In the genomic region with DNA sequence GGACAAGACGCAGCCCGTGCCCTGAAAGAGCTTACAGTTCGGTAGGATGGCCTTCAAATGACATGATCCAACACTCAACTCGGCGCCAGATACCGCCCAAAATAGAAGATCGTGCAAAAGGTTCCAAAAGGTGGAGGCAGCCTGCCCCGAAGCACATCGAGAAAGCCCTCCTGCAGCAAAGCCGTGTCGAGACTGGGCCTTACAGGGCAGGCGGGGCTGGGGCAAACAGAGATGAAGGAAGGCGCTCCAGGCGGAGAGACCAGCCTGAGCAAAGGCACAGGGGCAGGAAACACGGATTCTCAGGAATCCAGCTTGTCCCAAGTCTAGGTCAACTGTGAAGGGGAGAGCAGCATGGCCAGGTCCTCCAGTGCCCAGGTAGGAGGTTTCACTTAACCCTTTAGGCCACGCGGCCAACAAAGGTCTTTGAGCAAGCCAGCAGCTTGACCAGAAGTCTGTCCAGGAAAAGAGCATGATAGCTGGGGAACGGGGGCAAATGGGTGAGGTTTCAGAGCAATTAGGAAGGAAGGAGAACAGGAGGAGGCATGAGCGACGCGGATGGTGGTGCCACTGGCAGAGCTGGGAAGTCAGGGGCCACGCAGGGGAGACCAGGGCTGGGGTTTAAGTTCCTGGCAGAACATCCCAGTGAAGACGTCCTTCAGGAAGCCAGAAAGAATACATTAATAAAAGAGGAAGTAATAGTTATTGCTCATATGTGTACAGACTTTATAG, we compare ENCODE assay signal across 8 cellular contexts. TPM values are rescaled to one million over a fixed set of nuclear protein-coding genes. Genes with fewer than 3 reads are reported as not detected.
DNase-seq lines count a peak whose midpoint lies in the region; ATAC-seq and TF ChIP-seq lines count a peak whose summit lies in the region.

No MANE protein-coding gene starts in this region.

- no peaks in the 10 kb centered on the region for H3K36me3 ChIP-seq in CD4-positive, CD25-positive, alpha-beta regulatory T cell (ENCODE audit: control insufficient read depth, insufficient read depth, low read length)
- H3K36me3 ChIP-seq in muscle layer of colon (ENCODE audit: insufficient read depth, low read length) = no peaks in the 10 kb centered on the region
- no peaks in the 10 kb centered on the region for H3K36me3 ChIP-seq in MG63

- DNase-seq in CD4-positive, CD25-positive, alpha-beta regulatory T cell = no peak
- DNase-seq in HL-60 (ENCODE audit: low read depth in 1 of 2, low spot score in 1 of 2) (no peak), left colon (no peak), MG63 (no peak)
- DNase-seq in activated naive CD8-positive, alpha-beta T cell treated with anti-CD3 and anti-CD28 coated beads, Interleukin-2, amount 50 U/mL, for 24 hours = no peak

- H3K4me3 Mint-ChIP-seq in CD4-positive, CD25-positive, alpha-beta regulatory T cell = peak overlapping the region; percentile 88 to 95 (median 94)
- peak overlapping the region; percentile 82 for H3K4me3 Mint-ChIP-seq in activated naive CD8-positive, alpha-beta T cell treated with anti-CD3 and anti-CD28 coated beads, Interleukin-2, amount 50 U/mL, for 24 hours

- no peak for ATAC-seq in CD4-positive, CD25-positive, alpha-beta regulatory T cell (ENCODE audit: low read depth in 2 of 2)
- no peak for ATAC-seq in activated naive CD8-positive, alpha-beta T cell treated with anti-CD3 and anti-CD28 coated beads, Interleukin-2, amount 50 U/mL, for 24 hours
- ATAC-seq in left colon (no peak), GM18858 (IDR thresholded peaks at IDR 0.05; ENCODE audit: unreplicated experiment) (no peak), HG03442 (IDR thresholded peaks at IDR 0.05; ENCODE audit: unreplicated experiment) (no peak)

- H3K36me3 Mint-ChIP-seq in CD4-positive, CD25-positive, alpha-beta regulatory T cell = no peaks in the 10 kb centered on the region
- H3K36me3 Mint-ChIP-seq in activated naive CD8-positive, alpha-beta T cell treated with anti-CD3 and anti-CD28 coated beads, Interleukin-2, amount 50 U/mL, for 24 hours (ENCODE audit: low read depth) = no peaks in the 10 kb centered on the region

- intact Hi-C loops in left colon (cut with DNase I, micrococcal nuclease) = loop anchor here in 1 of 2 donors (5.0 to 10.0 kb wide), 3 partner anchors 763 to 1043 kb away; no protein-coding TSS in a partner anchor

- H3K9me3 ChIP-seq in CD4-positive, CD25-positive, alpha-beta regulatory T cell (ENCODE audit: control insufficient read depth in 2 of 2, low read length in 2 of 2) = no peaks in the 10 kb centered on the region
- H3K9me3 ChIP-seq in muscle layer of colon (ENCODE audit: low read length) (no peaks in the 10 kb centered on the region), MG63 (no peaks in the 10 kb centered on the region)

- peak overlapping the region in 2 of 3 donors; percentile 98 to 100 for H3K27ac Mint-ChIP-seq in CD4-positive, CD25-positive, alpha-beta regulatory T cell
- no peak overlapping the region for H3K27ac Mint-ChIP-seq in activated naive CD8-positive, alpha-beta T cell treated with anti-CD3 and anti-CD28 coated beads, Interleukin-2, amount 50 U/mL, for 24 hours

- H3K4me3 ChIP-seq in CD4-positive, CD25-positive, alpha-beta regulatory T cell (ENCODE audit: low read depth, low read length) = no peak overlapping the region
- H3K4me3 ChIP-seq in HL-60 (replicated peaks; ENCODE audit: insufficient read depth, low read length) (no peak overlapping the region), muscle layer of colon (ENCODE audit: low read depth in 1 of 2, low read length in 2 of 2) (peak overlapping the region; percentile 44 to 85), MG63 (no peak overlapping the region)

- H3K9ac ChIP-seq in muscle layer of colon (ENCODE audit: low read length) = no peak overlapping the region

- H3K27ac ChIP-seq in CD4-positive, CD25-positive, alpha-beta regulatory T cell (ENCODE audit: insufficient read depth, low read length, poor library complexity, severe bottlenecking) = peak overlapping the region; percentile 98
- H3K27ac ChIP-seq in HL-60 (replicated peaks) (peak overlapping the region; percentile 78), muscle layer of colon (ENCODE audit: low read depth, low read length) (no peak overlapping the region)

- no peaks in the 10 kb centered on the region for H3K27me3 ChIP-seq in CD4-positive, CD25-positive, alpha-beta regulatory T cell (ENCODE audit: control insufficient read depth, insufficient read depth, low read length)
- no peaks in the 10 kb centered on the region for H3K27me3 ChIP-seq in HL-60 (ENCODE audit: insufficient read depth, poor library complexity, severe bottlenecking)
- no peaks in the 10 kb centered on the region for H3K27me3 ChIP-seq in muscle layer of colon (ENCODE audit: control insufficient read depth in 1 of 2, insufficient read depth in 2 of 2, low read length in 2 of 2)
- no peaks in the 10 kb centered on the region for H3K27me3 ChIP-seq in MG63

- no peaks in the 10 kb centered on the region for H3K9me3 Mint-ChIP-seq in CD4-positive, CD25-positive, alpha-beta regulatory T cell
- no peaks in the 10 kb centered on the region for H3K9me3 Mint-ChIP-seq in activated naive CD8-positive, alpha-beta T cell treated with anti-CD3 and anti-CD28 coated beads, Interleukin-2, amount 50 U/mL, for 24 hours

- H3K27me3 Mint-ChIP-seq in CD4-positive, CD25-positive, alpha-beta regulatory T cell = peaks cover 18% of the 10 kb centered on the region
- H3K27me3 Mint-ChIP-seq in activated naive CD8-positive, alpha-beta T cell treated with anti-CD3 and anti-CD28 coated beads, Interleukin-2, amount 50 U/mL, for 24 hours = peaks cover 2% of the 10 kb centered on the region

- TF ChIP-seq CTCF in HL-60 (IDR thresholded peaks at IDR 0.05; ENCODE audit: insufficient read depth, low read length) = no peak

- H3K4me1 Mint-ChIP-seq in CD4-positive, CD25-positive, alpha-beta regulatory T cell = peaks cover 0 to 43% (median 27%) of the 10 kb centered on the region in 4 donors
- peaks cover 57% of the 10 kb centered on the region for H3K4me1 Mint-ChIP-seq in activated naive CD8-positive, alpha-beta T cell treated with anti-CD3 and anti-CD28 coated beads, Interleukin-2, amount 50 U/mL, for 24 hours

- H3K4me1 ChIP-seq in CD4-positive, CD25-positive, alpha-beta regulatory T cell (ENCODE audit: control insufficient read depth, insufficient read depth, low read length, poor library complexity, severe bottlenecking) = peaks cover 30% of the 10 kb centered on the region
- H3K4me1 ChIP-seq in muscle layer of colon (ENCODE audit: insufficient read depth, low read length) = peaks cover 7% of the 10 kb centered on the region

RNA-seq across cellular contexts. Expression of a gene that starts 21.2 kb away (rescaled TPM):
- 2,625 TPM for total RNA-seq in CD4-positive, CD25-positive, alpha-beta regulatory T cell
- 1,000 to 10,000 TPM; 1,357 to 1,617 (median 1,453) TPM for polyA plus RNA-seq in CD4-positive, CD25-positive, alpha-beta regulatory T cell
- 100 to 1,000 TPM; 596 to 603 TPM for total RNA-seq in left colon
- 42.2 and 90.7 TPM in 2 replicates for total RNA-seq in MG63 (2014; rRNA removed; shearing (Covaris generic); ENCODE audit: low replicate concordance)

RNA-seq across cellular contexts. Expression of a gene that starts 43.1 kb away (rescaled TPM):
- not detected for total RNA-seq in CD4-positive, CD25-positive, alpha-beta regulatory T cell
- polyA plus RNA-seq in CD4-positive, CD25-positive, alpha-beta regulatory T cell = not detected
- under 1 TPM in 1 of 2 donors, not detected in 1; 0.70 TPM for total RNA-seq in left colon
- total RNA-seq in MG63 (2014; rRNA removed; shearing (Covaris generic); ENCODE audit: low replicate concordance) = not detected in 2 replicates

RNA-seq across cellular contexts. Expression of a gene that starts 44.7 kb away (rescaled TPM):
- not detected for total RNA-seq in CD4-positive, CD25-positive, alpha-beta regulatory T cell
- not detected for polyA plus RNA-seq in CD4-positive, CD25-positive, alpha-beta regulatory T cell
- total RNA-seq in left colon = not detected
- total RNA-seq in MG63 (2014; rRNA removed; shearing (Covaris generic); ENCODE audit: low replicate concordance) = not detected in 2 replicates

RNA-seq across cellular contexts. Expression of a gene that starts 54.9 kb away (rescaled TPM):
- total RNA-seq in CD4-positive, CD25-positive, alpha-beta regulatory T cell = not detected
- polyA plus RNA-seq in CD4-positive, CD25-positive, alpha-beta regulatory T cell = not detected
- total RNA-seq in left colon = not detected
- total RNA-seq in MG63 (2014; rRNA removed; shearing (Covaris generic); ENCODE audit: low replicate concordance) = not detected in 2 replicates

Comparison
In these comparisons a context has a peak if more than half of its experiments do, and no peak if none do; other contexts are left out.
1. H3K4me3 ChIP-seq: peak in muscle layer of colon (2 of 2); none in CD4-positive, CD25-positive, alpha-beta regulatory T cell (single experiment), HL-60 (single experiment) and MG63 (single experiment).